ENCODE assay signal across 8 cellular contexts in the genomic region with DNA sequence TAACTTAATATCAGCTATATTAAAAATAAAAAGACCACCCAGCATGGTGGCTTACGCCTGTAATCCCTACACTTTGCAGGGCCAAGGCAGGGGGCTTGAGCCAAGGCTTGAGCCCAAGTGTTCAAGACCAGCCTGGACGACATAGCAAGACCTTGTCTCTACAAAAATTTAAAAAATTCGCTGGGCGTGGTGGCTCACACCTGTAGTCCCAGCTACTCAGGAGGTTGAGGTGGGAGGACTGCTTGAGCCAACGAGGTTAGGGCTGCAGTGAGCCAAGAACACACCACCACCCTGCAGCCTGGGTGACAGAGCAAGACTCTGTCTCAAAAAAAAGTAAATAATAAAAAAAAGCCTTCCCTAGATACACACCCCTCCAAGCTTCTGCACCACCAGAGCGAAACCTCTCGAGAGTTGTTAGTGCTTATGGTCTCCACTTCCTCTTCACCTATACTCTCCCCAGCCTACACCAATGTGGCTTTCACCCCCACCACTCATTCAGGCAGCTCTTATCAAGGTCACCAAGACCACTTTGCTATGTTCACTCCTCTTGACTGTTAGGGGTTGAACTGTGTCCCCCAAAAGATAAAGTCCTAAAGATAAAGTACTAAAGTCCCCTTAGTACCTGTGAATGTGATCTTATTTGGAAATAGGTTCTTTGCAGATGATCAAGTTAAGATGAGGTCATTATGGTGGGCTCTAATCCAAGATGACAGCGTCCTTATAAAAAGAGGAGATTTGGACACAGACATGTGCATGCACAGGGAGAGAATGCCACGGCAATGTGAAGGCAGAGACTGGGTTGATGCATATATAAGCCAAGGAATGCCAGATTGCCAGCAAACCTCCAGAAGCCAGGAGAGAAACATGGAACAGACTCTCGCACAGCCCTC. TPM values are rescaled to one million over a fixed set of nuclear protein-coding genes. Genes with fewer than 3 reads are reported as not detected.
DNase-seq lines count a peak whose midpoint lies in the region; ATAC-seq, FAIRE-seq and TF ChIP-seq lines count a peak whose summit lies in the region.

No MANE protein-coding gene starts in this region.

- no peaks in the 10 kb centered on the region for H3K9me1 ChIP-seq in K562 (ENCODE audit: control insufficient read depth, insufficient read depth, low read length)

- peak; percentile 29 for FAIRE-seq in K562 (lab: Jason Lieb, UNC)

- H2AFZ ChIP-seq in K562 (ENCODE audit: low read depth, low read length): no peak overlapping the region

- H3K4me3 ChIP-seq in BLaER1 treated with 17β-estradiol and CSF1 and Interleukin-3, amounts not matched to agents 10 nM and 100 nM: no peak overlapping the region
- no peak overlapping the region for H3K4me3 ChIP-seq in K562
- H3K4me3 ChIP-seq in muscle layer of duodenum (ENCODE audit: low read depth in 1 of 2, low read length in 2 of 2): no peak overlapping the region

- DNase-seq in K562 (ENCODE audit: extremely low read depth in 1 of 4, low spot score in 3 of 4) (peak in 1 of 4 experiments; percentile 29), 8988T (no peak), globus pallidus (ENCODE audit: low spot score) (no peak), T-helper 9 cell (no peak)
- no peak for DNase-seq in activated CD4-positive, alpha-beta T cell treated with anti-CD3 and anti-CD28 coated beads for 4 hours

- no peak overlapping the region; a peak in 1 of 22 replicates for H3K9ac ChIP-seq in BLaER1 treated with 17β-estradiol and CSF1 and Interleukin-3, amounts not matched to agents 10 nM and 100 nM
- no peak overlapping the region; a peak in 1 of 4 replicates for H3K9ac ChIP-seq in K562 (ENCODE audit: insufficient read depth in 1 of 2, low read depth in 2 of 2, low read length in 2 of 2)

- peak overlapping the region; percentile 5 to 69 (median 46); a peak in 20 of 22 replicates for H3K4me2 ChIP-seq in BLaER1 treated with 17β-estradiol and CSF1 and Interleukin-3, amounts not matched to agents 10 nM and 100 nM
- no peak overlapping the region for H3K4me2 ChIP-seq in K562 (ENCODE audit: insufficient read depth, low read length)

- in situ Hi-C loops in K562 (cut with MboI): no loop called here

- H4K20me1 ChIP-seq in BLaER1 treated with 17β-estradiol and CSF1 and Interleukin-3, amounts not matched to agents 10 nM and 100 nM: no peaks in the 10 kb centered on the region; a peak in 1 of 22 replicates
- 0 out of 2 replicates have a peak, but pooled peaks cover 3% of the 10 kb centered on the region for H4K20me1 ChIP-seq in K562 (replicated peaks; ENCODE audit: control insufficient read depth, insufficient read depth, low read length)

- H3K4me1 ChIP-seq in BLaER1 treated with 17β-estradiol and CSF1 and Interleukin-3, amounts not matched to agents 10 nM and 100 nM: peaks cover 33 to 46% (median 40%) of the 10 kb centered on the region in 10 experiments
- peaks cover 30 to 42% of the 10 kb centered on the region in 2 experiments for H3K4me1 ChIP-seq in K562 (replicated peaks in 1 of 2; ENCODE audit: control insufficient read depth in 2 of 2, insufficient read depth in 2 of 2, low read length in 2 of 2)
- H3K4me1 ChIP-seq in muscle layer of duodenum (ENCODE audit: control insufficient read depth in 1 of 2, insufficient read depth in 2 of 2, low read length in 2 of 2): peaks cover 5 to 12% of the 10 kb centered on the region in 2 donors

- no peaks in the 10 kb centered on the region for H3K27me3 ChIP-seq in BLaER1 treated with 17β-estradiol and CSF1 and Interleukin-3, amounts not matched to agents 10 nM and 100 nM
- H3K27me3 ChIP-seq in K562 (ENCODE audit: control insufficient read depth in 2 of 2, insufficient read depth in 2 of 2, low read length in 2 of 2): no peaks in the 10 kb centered on the region
- no peaks in the 10 kb centered on the region for H3K27me3 ChIP-seq in muscle layer of duodenum (ENCODE audit: low read depth, low read length)

- TF ChIP-seq POLR2A in K562 (conservative IDR thresholded peaks at IDR 0.05): no peak

- CTCF ChIA-PET in K562 (lab: Yijun Ruan, JAX; ENCODE audit: low intra/inter-chr PET ratio): no interaction called here

- no TSS peak for BruUV-seq in K562 (replicated peaks; lab: Mats Ljungman, UMichigan)

- no peak for TF ChIP-seq RAD21 in K562 (CRISPR knock-in tag; conservative IDR thresholded peaks at IDR 0.05 in 1 of 2, IDR thresholded peaks at IDR 0.05 in 1 of 2)

- no peak for TF ChIP-seq CTCF in K562 (IDR thresholded peaks at IDR 0.05 in 2 of 3, conservative IDR thresholded peaks at IDR 0.05 in 1 of 3; ENCODE audit: insufficient read depth in 2 of 3, low read depth in 1 of 3, low read length in 3 of 3)

- POLR2A ChIA-PET in K562 (lab: Yijun Ruan, JAX): interaction anchor here (0.7 to 1.7 kb wide), 7 partner anchors 10 to 97 kb away, joined by 3 to 9 read pairs (median 5); no protein-coding TSS in a partner anchor

- peaks cover 18 to 34% (median 24%) of the 10 kb centered on the region in 11 experiments for H3K36me3 ChIP-seq in BLaER1 treated with 17β-estradiol and CSF1 and Interleukin-3, amounts not matched to agents 10 nM and 100 nM
- no peaks in the 10 kb centered on the region for H3K36me3 ChIP-seq in K562 (ENCODE audit: control insufficient read depth, insufficient read depth, low read length)
- H3K36me3 ChIP-seq in muscle layer of duodenum (ENCODE audit: control insufficient read depth in 1 of 2, insufficient read depth in 2 of 2, low read length in 2 of 2): peaks cover 3 to 5% of the 10 kb centered on the region in 2 donors

- 31% methylated on average over 10 of the region's 10 CpGs for WGBS in K562 (ENCODE audit: insufficient coverage, low coverage, missing lambda C conversion rate)

- no peak for TF ChIP-seq EP300 in K562 (IDR thresholded peaks at IDR 0.05; ENCODE audit: low read length)

- ATAC-seq in HG02759 (IDR thresholded peaks at IDR 0.05; ENCODE audit: unreplicated experiment) (peak; percentile 55), K562 (peak; percentile 27)

- H3K9me3 ChIP-seq in BLaER1 treated with 17β-estradiol and CSF1 and Interleukin-3, amounts not matched to agents 10 nM and 100 nM (replicated peaks in 1 of 11): 0 out of 22 replicates have a peak, but pooled peaks cover 0 to 5% (median 0%) of the 10 kb centered on the region in 11 experiments
- H3K9me3 ChIP-seq in K562 (replicated peaks; ENCODE audit: control insufficient read depth, insufficient read depth, low read depth, low read length): no peaks in the 10 kb centered on the region
- no peaks in the 10 kb centered on the region for H3K9me3 ChIP-seq in muscle layer of duodenum (ENCODE audit: control insufficient read depth in 1 of 2, low read length in 2 of 2)

- no peaks in the 10 kb centered on the region for H3K79me2 ChIP-seq in K562 (ENCODE audit: control insufficient read depth, insufficient read depth, low read length)

- peak overlapping the region in 2 of 11 experiments; percentile 1 to 14; a peak in 1 of 22 replicates for H3K27ac ChIP-seq in BLaER1 treated with 17β-estradiol and CSF1 and Interleukin-3, amounts not matched to agents 10 nM and 100 nM
- H3K27ac ChIP-seq in K562 (ENCODE audit: extremely low read depth, low read depth, low read length) (no peak overlapping the region), muscle layer of duodenum (ENCODE audit: low read length) (peak overlapping the region; percentile 85)

- intact Hi-C loops in K562 (cut with micrococcal nuclease): no loop called here

TF ChIP-seq in K562, 482 proteins besides CTCF, POLR2A, EP300 and RAD21 (continues in another document):
- TF ChIP-seq ATF7 (IDR thresholded peaks at IDR 0.05) (0 out of 2 replicates have a peak, but pooled peaks have one; percentile 25), CBFA2T3 (IDR thresholded peaks at IDR 0.05) (peak; percentile 27; the same call in 1 of the 2 replicates)

RNA-seq across cellular contexts. Expression of a gene that starts 6.8 kb away (rescaled TPM):
- total RNA-seq in K562 (2011; cell fraction: chromatin; rRNA removed; ENCODE audit: low replicate concordance): 89.5 and 106 TPM in 2 replicates
- 92.1 and 92.6 TPM in 2 replicates for total RNA-seq in K562 (2011; cell fraction: nucleolus; rRNA removed)
- 106 and 121 TPM in 2 replicates for total RNA-seq in K562 (2011; cell fraction: nucleoplasm; rRNA removed)
- total RNA-seq in K562 (2014; rRNA removed) (30.8 and 32.3 TPM in 2 replicates), K562 (2014; rRNA removed; fragmentation: Illumina TruSeq; extraction: Trizol) (42.2 and 45.5 TPM in 2 replicates), K562 (2015; rRNA removed; fragmentation: Illumina TruSeq; extraction: Trizol) (30.6 and 32.4 TPM in 2 replicates), K562 (2021) (46.5 and 48.1 TPM in 2 replicates)
- polyA plus RNA-seq in K562 (2011; rRNA removed) (24.6 and 27.0 TPM in 2 replicates), K562 (2014; fragmentation: Illumina TruSeq; extraction: Trizol) (34.2 and 36.5 TPM in 2 replicates), K562 (2014; fragmentation: Nextera tagmentation; extraction: Ambion mirVana) (10 to 100 TPM; 17.0 to 24.7 TPM), K562 (2014; rRNA removed) (26.9 and 27.2 TPM in 2 replicates)
- 19.2 and 23.1 TPM in 2 replicates for polyA plus RNA-seq in K562 (2011; cell fraction: cytosol; rRNA removed)
- polyA plus RNA-seq in K562 (2011; cell fraction: nucleus; rRNA removed): 18.4 and 20.5 TPM in 2 replicates
- 15.8 and 22.5 TPM in 2 replicates for polyA plus RNA-seq in K562 (2012)
- 47.0 and 63.2 TPM in 2 replicates for polyA minus RNA-seq in K562 (2011; rRNA and poly(A)+ RNA removed)
- polyA minus RNA-seq in K562 (2011; cell fraction: cytosol; rRNA and poly(A)+ RNA removed): 38.7 and 39.2 TPM in 2 replicates
- polyA minus RNA-seq in K562 (2011; cell fraction: nucleus; rRNA and poly(A)+ RNA removed): 36.5 and 72.2 TPM in 2 replicates

RNA-seq across cellular contexts. Expression of a gene that starts 58.7 kb away (rescaled TPM):
- 0.09 and 0.14 TPM in 2 replicates for total RNA-seq in K562 (2011; cell fraction: chromatin; rRNA removed; ENCODE audit: low replicate concordance)
- 0.17 TPM in 1 of 2 replicates, not detected in the other for total RNA-seq in K562 (2011; cell fraction: nucleolus; rRNA removed)
- 0.15 TPM in 1 of 2 replicates, not detected in the other for total RNA-seq in K562 (2011; cell fraction: nucleoplasm; rRNA removed)
- total RNA-seq in K562 (2014; rRNA removed): not detected in 2 replicates
- total RNA-seq in K562 (2014; rRNA removed; fragmentation: Illumina TruSeq; extraction: Trizol): not detected in 2 replicates
- 0.04 and 0.34 TPM in 2 replicates for total RNA-seq in K562 (2015; rRNA removed; fragmentation: Illumina TruSeq; extraction: Trizol)
- total RNA-seq in K562 (2021): 0.29 and 0.33 TPM in 2 replicates
- polyA plus RNA-seq in K562 (2011; rRNA removed): 0.01 TPM in 2 replicates
- 0.01 TPM in 1 of 2 replicates, not detected in the other for polyA plus RNA-seq in K562 (2011; cell fraction: cytosol; rRNA removed)
- polyA plus RNA-seq in K562 (2011; cell fraction: nucleus; rRNA removed): 0.06 and 0.24 TPM in 2 replicates
- polyA plus RNA-seq in K562 (2012): 0.21 and 0.35 TPM in 2 replicates
- not detected in 2 replicates for polyA plus RNA-seq in K562 (2014; fragmentation: Illumina TruSeq; extraction: Trizol)
- under 1 TPM in 1 of 2 experiments, not detected in 1; under 0.01 TPM for polyA plus RNA-seq in K562 (2014; fragmentation: Nextera tagmentation; extraction: Ambion mirVana)
- polyA plus RNA-seq in K562 (2014; rRNA removed): 0.01 TPM in 1 of 2 replicates, not detected in the other
- polyA minus RNA-seq in K562 (2011; rRNA and poly(A)+ RNA removed): 0.04 and 0.06 TPM in 2 replicates
- not detected in 2 replicates for polyA minus RNA-seq in K562 (2011; cell fraction: cytosol; rRNA and poly(A)+ RNA removed)
- polyA minus RNA-seq in K562 (2011; cell fraction: nucleus; rRNA and poly(A)+ RNA removed): under 0.01 and 0.11 TPM in 2 replicates
